In genomic region chr11:12455938-12456337, GRCh38 we compare ENCODE assay signal across 1 cellular context.
TF ChIP-seq lines count a peak whose summit lies in the region.

No MANE protein-coding gene starts in this region.

TF ChIP-seq in IMR-90, 13 proteins besides CTCF, POLR2A, EP300 and RAD21 (continued from another document):
- TF ChIP-seq MXI1 (IDR thresholded peaks at IDR 0.05; ENCODE audit: borderline replicate concordance, low read depth, low read length) (no peak), RFX5 (IDR thresholded peaks at IDR 0.05; ENCODE audit: low read depth, low read length) (no peak), CHD1 (IDR thresholded peaks at IDR 0.05; ENCODE audit: low read depth, low read length) (no peak), CEBPB (IDR thresholded peaks at IDR 0.05; ENCODE audit: low read depth, low read length) (no peak), MAZ (IDR thresholded peaks at IDR 0.05; ENCODE audit: borderline replicate concordance, low read depth, low read length) (peak; percentile 43; the same call in 1 of the 2 replicates), FOS (IDR thresholded peaks at IDR 0.05; ENCODE audit: low read depth, low read length) (no peak), NFE2L2 (IDR thresholded peaks at IDR 0.05; ENCODE audit: low read depth, low read length) (peak; percentile 32; the same call in 1 of the 2 replicates), SMC3 (IDR thresholded peaks at IDR 0.05; ENCODE audit: low read depth, low read length) (no peak), ELK1 (IDR thresholded peaks at IDR 0.05; ENCODE audit: borderline replicate concordance, low read depth, low read length) (no peak), BHLHE40 (IDR thresholded peaks at IDR 0.05; ENCODE audit: low read depth, low read length) (no peak), RCOR1 (IDR thresholded peaks at IDR 0.05; ENCODE audit: insufficient replicate concordance, low read length) (no peak)
